In genomic region chr16:30750876-30751465, GRCh38 we compare ENCODE assay signal across 2 cellular contexts.
TF ChIP-seq lines count a peak whose summit lies in the region.

No MANE protein-coding gene starts in this region.

TF ChIP-seq in GM23338, 12 proteins besides CTCF, POLR2A, EP300 and RAD21:
- TF ChIP-seq NANOG (IDR thresholded peaks at IDR 0.05; ENCODE audit: borderline replicate concordance) (no peak), EZH2 (IDR thresholded peaks at IDR 0.05; ENCODE audit: low read depth, unreplicated experiment) (no peak), STAT1 (IDR thresholded peaks at IDR 0.05; ENCODE audit: unreplicated experiment) (no peak), ETS1 (IDR thresholded peaks at IDR 0.05) (no peak), CREB1 (CRISPR knock-in tag; IDR thresholded peaks at IDR 0.05; ENCODE audit: low read depth) (no peak), EZH2phosphoT487 (IDR thresholded peaks at IDR 0.05; ENCODE audit: unreplicated experiment) (no peak), ZNF114 (CRISPR knock-in tag; IDR thresholded peaks at IDR 0.05) (no peak), POLR2AphosphoS5 (IDR thresholded peaks at IDR 0.05; ENCODE audit: low read depth) (no peak), JUNB (IDR thresholded peaks at IDR 0.05; ENCODE audit: unreplicated experiment) (no peak), ZNF331 (CRISPR knock-in tag; IDR thresholded peaks at IDR 0.05; ENCODE audit: low read depth) (no peak)
- TF ChIP-seq, protein P1, sequence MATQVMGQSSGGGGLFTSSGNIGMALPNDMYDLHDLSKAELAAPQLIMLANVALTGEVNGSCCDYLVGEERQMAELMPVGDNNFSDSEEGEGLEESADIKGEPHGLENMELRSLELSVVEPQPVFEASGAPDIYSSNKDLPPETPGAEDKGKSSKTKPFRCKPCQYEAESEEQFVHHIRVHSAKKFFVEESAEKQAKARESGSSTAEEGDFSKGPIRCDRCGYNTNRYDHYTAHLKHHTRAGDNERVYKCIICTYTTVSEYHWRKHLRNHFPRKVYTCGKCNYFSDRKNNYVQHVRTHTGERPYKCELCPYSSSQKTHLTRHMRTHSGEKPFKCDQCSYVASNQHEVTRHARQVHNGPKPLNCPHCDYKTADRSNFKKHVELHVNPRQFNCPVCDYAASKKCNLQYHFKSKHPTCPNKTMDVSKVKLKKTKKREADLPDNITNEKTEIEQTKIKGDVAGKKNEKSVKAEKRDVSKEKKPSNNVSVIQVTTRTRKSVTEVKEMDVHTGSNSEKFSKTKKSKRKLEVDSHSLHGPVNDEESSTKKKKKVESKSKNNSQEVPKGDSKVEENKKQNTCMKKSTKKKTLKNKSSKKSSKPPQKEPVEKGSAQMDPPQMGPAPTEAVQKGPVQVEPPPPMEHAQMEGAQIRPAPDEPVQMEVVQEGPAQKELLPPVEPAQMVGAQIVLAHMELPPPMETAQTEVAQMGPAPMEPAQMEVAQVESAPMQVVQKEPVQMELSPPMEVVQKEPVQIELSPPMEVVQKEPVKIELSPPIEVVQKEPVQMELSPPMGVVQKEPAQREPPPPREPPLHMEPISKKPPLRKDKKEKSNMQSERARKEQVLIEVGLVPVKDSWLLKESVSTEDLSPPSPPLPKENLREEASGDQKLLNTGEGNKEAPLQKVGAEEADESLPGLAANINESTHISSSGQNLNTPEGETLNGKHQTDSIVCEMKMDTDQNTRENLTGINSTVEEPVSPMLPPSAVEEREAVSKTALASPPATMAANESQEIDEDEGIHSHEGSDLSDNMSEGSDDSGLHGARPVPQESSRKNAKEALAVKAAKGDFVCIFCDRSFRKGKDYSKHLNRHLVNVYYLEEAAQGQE (IDR thresholded peaks at IDR 0.05; ENCODE audit: unreplicated experiment): no peak
- TF ChIP-seq, protein P2, sequence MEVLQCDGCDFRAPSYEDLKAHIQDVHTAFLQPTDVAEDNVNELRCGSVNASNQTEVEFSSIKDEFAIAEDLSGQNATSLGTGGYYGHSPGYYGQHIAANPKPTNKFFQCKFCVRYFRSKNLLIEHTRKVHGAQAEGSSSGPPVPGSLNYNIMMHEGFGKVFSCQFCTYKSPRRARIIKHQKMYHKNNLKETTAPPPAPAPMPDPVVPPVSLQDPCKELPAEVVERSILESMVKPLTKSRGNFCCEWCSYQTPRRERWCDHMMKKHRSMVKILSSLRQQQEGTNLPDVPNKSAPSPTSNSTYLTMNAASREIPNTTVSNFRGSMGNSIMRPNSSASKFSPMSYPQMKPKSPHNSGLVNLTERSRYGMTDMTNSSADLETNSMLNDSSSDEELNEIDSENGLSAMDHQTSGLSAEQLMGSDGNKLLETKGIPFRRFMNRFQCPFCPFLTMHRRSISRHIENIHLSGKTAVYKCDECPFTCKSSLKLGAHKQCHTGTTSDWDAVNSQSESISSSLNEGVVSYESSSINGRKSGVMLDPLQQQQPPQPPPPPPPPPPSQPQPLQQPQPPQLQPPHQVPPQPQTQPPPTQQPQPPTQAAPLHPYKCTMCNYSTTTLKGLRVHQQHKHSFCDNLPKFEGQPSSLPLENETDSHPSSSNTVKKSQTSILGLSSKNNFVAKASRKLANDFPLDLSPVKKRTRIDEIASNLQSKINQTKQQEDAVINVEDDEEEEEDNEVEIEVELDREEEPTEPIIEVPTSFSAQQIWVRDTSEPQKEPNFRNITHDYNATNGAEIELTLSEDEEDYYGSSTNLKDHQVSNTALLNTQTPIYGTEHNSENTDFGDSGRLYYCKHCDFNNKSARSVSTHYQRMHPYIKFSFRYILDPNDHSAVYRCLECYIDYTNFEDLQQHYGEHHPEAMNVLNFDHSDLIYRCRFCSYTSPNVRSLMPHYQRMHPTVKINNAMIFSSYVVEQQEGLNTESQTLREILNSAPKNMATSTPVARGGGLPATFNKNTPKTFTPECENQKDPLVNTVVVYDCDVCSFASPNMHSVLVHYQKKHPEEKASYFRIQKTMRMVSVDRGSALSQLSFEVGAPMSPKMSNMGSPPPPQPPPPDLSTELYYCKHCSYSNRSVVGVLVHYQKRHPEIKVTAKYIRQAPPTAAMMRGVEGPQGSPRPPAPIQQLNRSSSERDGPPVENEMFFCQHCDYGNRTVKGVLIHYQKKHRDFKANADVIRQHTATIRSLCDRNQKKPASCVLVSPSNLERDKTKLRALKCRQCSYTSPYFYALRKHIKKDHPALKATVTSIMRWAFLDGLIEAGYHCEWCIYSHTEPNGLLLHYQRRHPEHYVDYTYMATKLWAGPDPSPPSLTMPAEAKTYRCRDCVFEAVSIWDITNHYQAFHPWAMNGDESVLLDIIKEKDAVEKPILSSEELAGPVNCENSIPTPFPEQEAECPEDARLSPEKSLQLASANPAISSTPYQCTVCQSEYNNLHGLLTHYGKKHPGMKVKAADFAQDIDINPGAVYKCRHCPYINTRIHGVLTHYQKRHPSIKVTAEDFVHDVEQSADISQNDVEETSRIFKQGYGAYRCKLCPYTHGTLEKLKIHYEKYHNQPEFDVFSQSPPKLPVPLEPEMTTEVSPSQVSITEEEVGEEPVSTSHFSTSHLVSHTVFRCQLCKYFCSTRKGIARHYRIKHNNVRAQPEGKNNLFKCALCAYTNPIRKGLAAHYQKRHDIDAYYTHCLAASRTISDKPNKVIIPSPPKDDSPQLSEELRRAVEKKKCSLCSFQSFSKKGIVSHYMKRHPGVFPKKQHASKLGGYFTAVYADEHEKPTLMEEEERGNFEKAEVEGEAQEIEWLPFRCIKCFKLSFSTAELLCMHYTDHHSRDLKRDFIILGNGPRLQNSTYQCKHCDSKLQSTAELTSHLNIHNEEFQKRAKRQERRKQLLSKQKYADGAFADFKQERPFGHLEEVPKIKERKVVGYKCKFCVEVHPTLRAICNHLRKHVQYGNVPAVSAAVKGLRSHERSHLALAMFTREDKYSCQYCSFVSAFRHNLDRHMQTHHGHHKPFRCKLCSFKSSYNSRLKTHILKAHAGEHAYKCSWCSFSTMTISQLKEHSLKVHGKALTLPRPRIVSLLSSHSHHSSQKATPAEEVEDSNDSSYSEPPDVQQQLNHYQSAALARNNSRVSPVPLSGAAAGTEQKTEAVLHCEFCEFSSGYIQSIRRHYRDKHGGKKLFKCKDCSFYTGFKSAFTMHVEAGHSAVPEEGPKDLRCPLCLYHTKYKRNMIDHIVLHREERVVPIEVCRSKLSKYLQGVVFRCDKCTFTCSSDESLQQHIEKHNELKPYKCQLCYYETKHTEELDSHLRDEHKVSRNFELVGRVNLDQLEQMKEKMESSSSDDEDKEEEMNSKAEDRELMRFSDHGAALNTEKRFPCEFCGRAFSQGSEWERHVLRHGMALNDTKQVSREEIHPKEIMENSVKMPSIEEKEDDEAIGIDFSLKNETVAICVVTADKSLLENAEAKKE (CRISPR knock-in tag; IDR thresholded peaks at IDR 0.05): no peak

TF ChIP-seq in K562, 482 proteins besides CTCF, POLR2A, EP300 and RAD21:
- peak; percentile 49 for TF ChIP-seq RBFOX2 (IDR thresholded peaks at IDR 0.05; ENCODE audit: low read depth, low read length)
- TF ChIP-seq DNMT1 (IDR thresholded peaks at IDR 0.05): no peak
- TF ChIP-seq MEIS2 (IDR thresholded peaks at IDR 0.05; ENCODE audit: partially characterized antibody): no peak
- no peak for TF ChIP-seq HDGF (IDR thresholded peaks at IDR 0.05)
- TF ChIP-seq ZNF277 (CRISPR knock-in tag; IDR thresholded peaks at IDR 0.05; ENCODE audit: borderline replicate concordance): no peak
- TF ChIP-seq POLR2G (IDR thresholded peaks at IDR 0.05; ENCODE audit: low read depth, low read length): 0 out of 2 replicates have a peak, but pooled peaks have one; percentile 36
TF ChIP-seq in K562: peak in this region for 2.
